Comparison of ENCODE assay signal across 12 cellular contexts in genomic region chr1:239914827-239915231, GRCh38.
DNase-seq lines count a peak whose midpoint lies in the region; ATAC-seq, FAIRE-seq and TF ChIP-seq lines count a peak whose summit lies in the region.
"Had no signal": no experiment of that assay in that cellular context is flagged by ENCODE, and none has a peak within 500 bp of the region (broad histone marks: within the 10 kb centered on the region; RNA-seq: fewer than 3 reads in every experiment).

No MANE protein-coding gene starts in this region.

- H3K9me3 ChIP-seq in astrocyte (ENCODE audit: insufficient read depth, low read depth, low read length) = no peaks in the 10 kb centered on the region
- H3K9me3 ChIP-seq in spleen = no peaks in the 10 kb centered on the region
- H3K9me3 ChIP-seq: Caco-2, thyroid gland had no signal

- 41 to 56% (median 47%) methylated on average over 4 of the region's 4 CpGs for WGBS in spleen, 5 donors

- no peak overlapping the region for H3K27ac Mint-ChIP-seq in astrocyte (ENCODE audit: unreplicated experiment)

- H4K20me1 ChIP-seq in astrocyte (ENCODE audit: insufficient read depth, low read length) = no peaks in the 10 kb centered on the region

- H3K79me2 ChIP-seq in astrocyte (ENCODE audit: insufficient read depth, low read length) = no peaks in the 10 kb centered on the region

- H3K27me3 ChIP-seq in astrocyte (ENCODE audit: insufficient read depth, low read length) (no peaks in the 10 kb centered on the region), kidney epithelial cell (ENCODE audit: control insufficient read depth, insufficient read depth, low read length) (no peaks in the 10 kb centered on the region), spleen (replicated peaks in 1 of 7) (no peaks in the 10 kb centered on the region)
- H3K27me3 ChIP-seq: thyroid gland had no signal

- no peak for ATAC-seq in HG02678 (IDR thresholded peaks at IDR 0.05; ENCODE audit: unreplicated experiment)
- no peak for ATAC-seq in GM19035 (IDR thresholded peaks at IDR 0.05; ENCODE audit: unreplicated experiment)

- H3K36me3 ChIP-seq in astrocyte (ENCODE audit: insufficient read depth, low read length) (no peaks in the 10 kb centered on the region), kidney epithelial cell (ENCODE audit: control insufficient read depth, insufficient read depth, low read length) (no peaks in the 10 kb centered on the region), spleen (no peaks in the 10 kb centered on the region)
- H3K36me3 ChIP-seq: thyroid gland had no signal

- no peaks in the 10 kb centered on the region for H3K27me3 Mint-ChIP-seq in astrocyte (ENCODE audit: low read depth, unreplicated experiment)

- no peak for TF ChIP-seq POLR2A in spleen (IDR thresholded peaks at IDR 0.05)

- H3K27ac ChIP-seq in astrocyte (ENCODE audit: low read depth, low read length) (no peak overlapping the region), spleen (no peak overlapping the region)
- H3K27ac ChIP-seq: thyroid gland had no signal

- TF ChIP-seq CTCF in AG09309 (IDR thresholded peaks at IDR 0.05; ENCODE audit: control insufficient read depth, insufficient read depth, low read depth, low read length, missing control alignments) (peak; percentile 40), astrocyte (IDR thresholded peaks at IDR 0.05; ENCODE audit: insufficient read depth, low read depth, low read length) (peak; percentile 24), kidney epithelial cell (IDR thresholded peaks at IDR 0.05; ENCODE audit: insufficient read depth, low read length, poor library complexity, severe bottlenecking) (no peak), spleen (IDR thresholded peaks at IDR 0.05 in 8 of 11, conservative IDR thresholded peaks at IDR 0.05 in 3 of 11) (no peak)

- H3K4me3 ChIP-seq in AG09309 (ENCODE audit: control insufficient read depth, low read depth, low read length) (no peak overlapping the region), astrocyte (ENCODE audit: insufficient read depth, low read depth, low read length) (no peak overlapping the region), kidney epithelial cell (ENCODE audit: low read depth, low read length) (no peak overlapping the region), spleen (no peak overlapping the region)
- H3K4me3 ChIP-seq: thyroid gland had no signal

- DNase-seq in AG09309 (ENCODE audit: low read depth) (peak; percentile 92), HTR-8/SVneo (ENCODE audit: insufficient read length, low spot score) (peak; percentile 27), astrocyte (ENCODE audit: low read depth) (peak; percentile 86), kidney epithelial cell (ENCODE audit: low read depth) (peak; percentile 4), spleen (no peak), globus pallidus (ENCODE audit: low spot score) (no peak)
- DNase-seq: Caco-2; KG1; stimulated activated CD4-positive, alpha-beta T cell treated with anti-CD3 and anti-CD28 coated beads, Interleukin-4, amount 100 ng/mL, for 4 hours; thyroid gland had no signal

- H3K4me1 ChIP-seq in astrocyte (ENCODE audit: insufficient read depth, low read length) (peaks cover 11% of the 10 kb centered on the region), spleen (no peaks in the 10 kb centered on the region)
- H3K4me1 ChIP-seq: Caco-2, thyroid gland had no signal

- intact Hi-C loops in spleen (cut with DNase I; ENCODE audit: low total_unique reads) = no loop called here

- H3K4me1 Mint-ChIP-seq in astrocyte (ENCODE audit: low read depth, unreplicated experiment) = peaks cover 8% of the 10 kb centered on the region

- H3K36me3 Mint-ChIP-seq in astrocyte (ENCODE audit: low read depth, unreplicated experiment) = no peaks in the 10 kb centered on the region

- peak overlapping the region; percentile 14 for H3K4me2 ChIP-seq in astrocyte (ENCODE audit: low read length)

- no peak overlapping the region for H2AFZ ChIP-seq in astrocyte (ENCODE audit: low read depth, low read length)

- H3K4me3 Mint-ChIP-seq in astrocyte (ENCODE audit: unreplicated experiment) = no peak overlapping the region

- no peak overlapping the region for H3K9ac ChIP-seq in astrocyte (ENCODE audit: low read length)

- FAIRE-seq in HTR-8/SVneo (lab: Jason Lieb, UNC) (no peak), astrocyte (lab: Jason Lieb, UNC) (peak; percentile 94)

- H3K9me3 Mint-ChIP-seq in astrocyte (ENCODE audit: unreplicated experiment) = no peaks in the 10 kb centered on the region

Comparison
In these comparisons a context has a peak if more than half of its experiments do, and no peak if none do; other contexts are left out.
1. DNase-seq: peak in AG09309 (single experiment), HTR-8/SVneo (single experiment), astrocyte (single experiment) and kidney epithelial cell (single experiment); none in spleen (single experiment) and globus pallidus (single experiment).
2. CTCF ChIP-seq: peak in AG09309 (single experiment) and astrocyte (single experiment); none in kidney epithelial cell (single experiment) and spleen (0 of 11).